In genomic region chr4:127311371-127311770, GRCh38 we compare ENCODE assay signal across 34 cellular contexts.
"Had no signal": no experiment of that assay in that cellular context is flagged by ENCODE, and none has a peak within 500 bp of the region (broad histone marks: within the 10 kb centered on the region; RNA-seq: fewer than 3 reads in every experiment).

No MANE protein-coding gene starts in this region.

- H3K27me3 ChIP-seq: MG63 had no signal

- H3K4me2 ChIP-seq: KMS-11 had no signal

- H3K9ac ChIP-seq: KMS-11 had no signal

- H3K4me3 ChIP-seq: MG63 had no signal

- H3K27ac ChIP-seq: KMS-11 had no signal

- DNase-seq: Karpas-422, Kasumi-1, MG63, MM.1S, MV-4-11, NCI-H1048, NCI-H1092, NCI-H1092 treated with DMSO at 0.1 percent for 48 hours, NCI-H1105, NCI-H1105 treated with DMSO at 0.1 percent for 48 hours, NCI-H1417, NCI-H1417 treated with DMSO at 0.1 percent for 48 hours, NCI-H1436, NCI-H1436 treated with DMSO at 0.1 percent for 48 hours, NCI-H146, NCI-H1694, NCI-H1694 treated with DMSO at 0.1 percent for 48 hours, NCI-H187, NCI-H187 treated with DMSO at 0.1 percent for 48 hours, NCI-H1930, NCI-H2029, NCI-H2029 treated with DMSO at 0.1 percent for 48 hours, NCI-H2081, NCI-H2081 treated with DMSO at 0.1 percent for 48 hours, NCI-H2107, NCI-H2171, NCI-H2171 treated with DMSO at 0.1 percent for 48 hours, NCI-H2227 treated with DMSO at 0.1 percent for 48 hours, NCI-H226, NCI-H345, NCI-H446, NCI-H446 treated with DMSO at 0.1 percent for 48 hours, NCI-H510A had no signal

- H3K9me3 ChIP-seq: MG63 had no signal

- H3K36me3 ChIP-seq: MG63 had no signal
